ENCODE assay signal across 9 cellular contexts in the genomic region with DNA sequence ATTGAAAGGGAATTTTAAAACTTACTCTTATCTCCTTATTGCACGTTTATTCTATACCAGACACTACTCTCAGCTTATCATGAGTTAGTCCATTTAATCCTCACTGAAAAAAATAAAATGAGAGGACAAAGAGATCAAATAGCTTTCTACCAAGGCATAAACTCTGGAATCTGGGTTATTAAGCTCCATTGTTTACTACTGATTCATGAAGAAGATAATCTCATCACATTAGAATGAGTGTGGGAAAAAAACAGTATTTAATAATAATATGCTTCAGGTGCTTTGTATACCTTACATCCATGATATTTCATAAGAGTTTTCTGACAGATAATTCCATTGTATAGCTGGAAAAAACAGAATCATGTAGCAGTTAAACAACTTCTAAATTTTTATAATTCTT.
"Had no signal": no experiment of that assay in that cellular context is flagged by ENCODE, and none has a peak within 500 bp of the region (broad histone marks: within the 10 kb centered on the region; RNA-seq: fewer than 3 reads in every experiment).

No MANE protein-coding gene starts in this region.

- FAIRE-seq: HTR-8/SVneo, K562 had no signal

- DNase-seq: GM23248, GOT3, H7, HFFc6, IMR-90 had no signal

- H3K36me3 ChIP-seq: HAP-1 had no signal

- H3K9me3 ChIP-seq: HAP-1 had no signal

- ATAC-seq: HCT116, K562 had no signal

- H2AFZ ChIP-seq: GM23248 had no signal

- H3K4me1 ChIP-seq: HAP-1 had no signal

- H3K9ac ChIP-seq: GM23248 had no signal

- H3K4me3 ChIP-seq: GM23248, HAP-1, K562 had no signal

- H3K27ac ChIP-seq: GM23248 had no signal
